In the genomic region with DNA sequence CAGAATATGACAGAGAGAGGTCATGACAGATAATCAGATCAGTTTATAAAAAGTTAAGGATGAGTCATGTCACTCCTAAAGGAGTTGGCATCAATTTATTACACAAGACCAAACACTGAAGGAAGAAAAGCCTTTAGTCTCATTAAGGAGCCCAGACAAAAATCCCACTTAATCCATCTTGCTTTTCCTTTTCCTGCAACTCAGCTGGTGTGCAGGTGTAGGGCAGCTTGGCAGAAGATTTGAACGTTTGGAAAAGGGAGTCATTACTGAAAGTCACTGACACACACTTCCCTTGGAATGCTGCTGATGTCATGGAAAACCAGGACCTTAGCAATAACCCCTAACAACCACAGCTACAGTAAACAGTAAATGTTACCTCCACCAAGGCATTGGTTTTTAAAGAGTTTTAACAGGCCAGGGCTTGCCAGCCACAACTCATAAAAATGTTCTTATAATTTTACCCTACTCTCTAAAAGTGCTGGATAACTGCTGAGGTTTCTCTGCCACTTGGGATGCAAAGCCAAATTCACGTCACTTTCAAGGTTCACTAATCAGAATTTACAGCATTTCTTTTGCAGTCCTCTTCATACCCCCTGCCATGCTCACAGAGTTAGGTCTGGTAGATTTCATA, we compare ENCODE assay signal across 8 cellular contexts.
DNase-seq lines count a peak whose midpoint lies in the region; ATAC-seq and TF ChIP-seq lines count a peak whose summit lies in the region.

No MANE protein-coding gene starts in this region.

- H3K4me1 Mint-ChIP-seq in HFFc6 (ENCODE audit: low read depth) (peaks cover 93% of the 10 kb centered on the region), T-helper 17 cell (peaks cover 28% of the 10 kb centered on the region)

- H3K9ac ChIP-seq in SK-N-MC (ENCODE audit: insufficient read length) = no peak overlapping the region

- H3K4me3 ChIP-seq in SK-N-MC = peak overlapping the region; percentile 32

- no peaks in the 10 kb centered on the region for H3K9me3 Mint-ChIP-seq in HFFc6

- TF ChIP-seq CTCF in HFFc6 (IDR thresholded peaks at IDR 0.05) = no peak

- ATAC-seq in sciatic nerve (peak; percentile 75), T-helper 17 cell (no peak), GM19351 (IDR thresholded peaks at IDR 0.05; ENCODE audit: unreplicated experiment) (no peak)
- no peak for ATAC-seq in stimulated activated naive CD8-positive, alpha-beta T cell treated with anti-CD3 and anti-CD28 coated beads, Interleukin-15, Interleukin-2, amounts not matched to agents 100 U/mL and 50 U/mL, for 24 hours

- peak overlapping the region; percentile 99 for H3K27ac ChIP-seq in SK-N-MC

- H3K27me3 Mint-ChIP-seq in HFFc6 (ENCODE audit: insufficient read depth) (no peaks in the 10 kb centered on the region), T-helper 17 cell (no peaks in the 10 kb centered on the region)

- H3K27ac Mint-ChIP-seq in HFFc6 (peak overlapping the region; percentile 94), T-helper 17 cell (no peak overlapping the region)

- peak; percentile 99 for DNase-seq in HFFc6
- peak; percentile 76 for DNase-seq in SK-N-MC (ENCODE audit: low read depth, low spot score)
- DNase-seq in glomerular visceral epithelial cell (ENCODE audit: extremely low spot score) = peak; percentile 100
- DNase-seq in sciatic nerve (ENCODE audit: low spot score) = no peak
- DNase-seq in T-helper 17 cell = no peak
- no peak for DNase-seq in stimulated activated naive CD8-positive, alpha-beta T cell treated with anti-CD3 and anti-CD28 coated beads, Interleukin-15, Interleukin-2, amounts not matched to agents 100 U/mL and 50 U/mL, for 24 hours
- no peak for DNase-seq in Ammon's horn (ENCODE audit: low spot score)

- H3K9me3 ChIP-seq in SK-N-MC (ENCODE audit: low read depth, low read length) (no peaks in the 10 kb centered on the region; the same call in 1 of the 2 replicates), T-helper 17 cell (ENCODE audit: control insufficient read depth, low read length, poor library complexity, severe bottlenecking) (no peaks in the 10 kb centered on the region)

- intact Hi-C loops in sciatic nerve (cut with DNase I) = no loop called here

- peaks cover 4% of the 10 kb centered on the region; the same call in 1 of the 2 replicates for H3K36me3 ChIP-seq in SK-N-MC (ENCODE audit: insufficient read depth, low read length)

- H3K36me3 Mint-ChIP-seq in HFFc6 (ENCODE audit: low read depth) = no peaks in the 10 kb centered on the region
- peaks cover 2% of the 10 kb centered on the region for H3K36me3 Mint-ChIP-seq in T-helper 17 cell (ENCODE audit: low read depth)

- H3K4me3 Mint-ChIP-seq in HFFc6 = peak overlapping the region; percentile 38
- H3K4me3 Mint-ChIP-seq in T-helper 17 cell = no peak overlapping the region

Comparison
In these comparisons a context has a peak if more than half of its experiments do, and no peak if none do; other contexts are left out.
1. DNase-seq: peak in HFFc6 (single experiment), SK-N-MC (single experiment) and glomerular visceral epithelial cell (single experiment); none in sciatic nerve (single experiment), T-helper 17 cell (0 of 3), stimulated activated naive CD8-positive, alpha-beta T cell treated with anti-CD3 and anti-CD28 coated beads, Interleukin-15, Interleukin-2, amounts not matched to agents 100 U/mL and 50 U/mL, for 24 hours (single experiment) and Ammon's horn (single experiment).